Comparison of ENCODE assay signal across 9 cellular contexts in genomic region chr19:40599331-40600085, GRCh38. TPM values are rescaled to one million over a fixed set of nuclear protein-coding genes. Genes with fewer than 3 reads are reported as not detected.
DNase-seq lines count a peak whose midpoint lies in the region; ATAC-seq and TF ChIP-seq lines count a peak whose summit lies in the region.
"Had no signal": no experiment of that assay in that cellular context is flagged by ENCODE, and none has a peak within 500 bp of the region (broad histone marks: within the 10 kb centered on the region; RNA-seq: fewer than 3 reads in every experiment).

No MANE protein-coding gene starts in this region.

- H3K4me2 ChIP-seq in HCT116 (ENCODE audit: low read length) (peak overlapping the region; percentile 91), mesenchymal stem cell (ENCODE audit: low read length, poor library complexity, severe bottlenecking) (no peak overlapping the region), GM23248 (ENCODE audit: unreplicated experiment) (no peak overlapping the region)

- no peaks in the 10 kb centered on the region for H3K27me3 ChIP-seq in HCT116 (ENCODE audit: insufficient read depth, low read length)
- peaks cover 18 to 53% of the 10 kb centered on the region in 2 experiments for H3K27me3 ChIP-seq in mesenchymal stem cell (ENCODE audit: control insufficient read depth in 1 of 2, insufficient read depth in 1 of 2, low read length in 2 of 2)
- H3K27me3 ChIP-seq in GM23248 (replicated peaks; ENCODE audit: insufficient read depth) = peaks cover 32% of the 10 kb centered on the region; the same call in 1 of the 2 replicates

- peak overlapping the region; percentile 9 for H4K91ac ChIP-seq in mesenchymal stem cell (ENCODE audit: low read length)

- peaks cover 41% of the 10 kb centered on the region for H3K27me3 Mint-ChIP-seq in activated T-helper 2 cell treated with anti-CD3 and anti-CD28 coated beads, Interferon-gamma antibody, Interleukin-2, Interleukin-4, amounts not matched to agents 10 μg/mL and 5 μg/mL and 100 μg/mL, durations not matched to agents 14 hours and 24 hours and 36 hours (ENCODE audit: low read depth)

- H3K36me3 ChIP-seq in HCT116 (ENCODE audit: control insufficient read depth in 1 of 2, insufficient read depth in 2 of 2, low read length in 2 of 2) = no peaks in the 10 kb centered on the region
- peaks cover 0 to 7% of the 10 kb centered on the region in 2 experiments for H3K36me3 ChIP-seq in mesenchymal stem cell (ENCODE audit: control insufficient read depth in 1 of 2, insufficient read depth in 2 of 2, low read depth in 1 of 2, low read length in 2 of 2)
- H3K36me3 ChIP-seq in GM23248 (ENCODE audit: low read depth) = no peaks in the 10 kb centered on the region
- H3K36me3 ChIP-seq: cardiac muscle cell had no signal

- H3K9ac ChIP-seq in HCT116 (ENCODE audit: low read length) (0 out of 2 replicates have a peak overlapping the region, but pooled peaks have one; percentile 85), mesenchymal stem cell (ENCODE audit: low read length) (no peak overlapping the region), GM23248 (no peak overlapping the region)

- H3K9me2 ChIP-seq in HCT116 (ENCODE audit: insufficient read depth) (no peaks in the 10 kb centered on the region), GM23248 (ENCODE audit: insufficient read depth) (no peaks in the 10 kb centered on the region)

- H3K4me1 Mint-ChIP-seq in activated T-helper 2 cell treated with anti-CD3 and anti-CD28 coated beads, Interferon-gamma antibody, Interleukin-2, Interleukin-4, amounts not matched to agents 10 μg/mL and 5 μg/mL and 100 μg/mL, durations not matched to agents 14 hours and 24 hours and 36 hours (ENCODE audit: low read depth) = peaks cover 51% of the 10 kb centered on the region

- H3K79me2 ChIP-seq in HCT116 (ENCODE audit: insufficient read depth, low read length) = peaks cover 11% of the 10 kb centered on the region; the same call in 1 of the 2 replicates
- no peaks in the 10 kb centered on the region for H3K79me2 ChIP-seq in GM23248 (ENCODE audit: insufficient read depth)

- H2BK5ac ChIP-seq in mesenchymal stem cell (ENCODE audit: low read depth, low read length, poor library complexity, severe bottlenecking) = peak overlapping the region; percentile 5

- no peaks in the 10 kb centered on the region for H3K36me3 Mint-ChIP-seq in activated T-helper 2 cell treated with anti-CD3 and anti-CD28 coated beads, Interferon-gamma antibody, Interleukin-2, Interleukin-4, amounts not matched to agents 10 μg/mL and 5 μg/mL and 100 μg/mL, durations not matched to agents 14 hours and 24 hours and 36 hours (ENCODE audit: low read depth)

- RAD21 ChIA-PET in HCT116 (lab: Charles Lee; ENCODE audit: low non-redundant PET in 1 of 2, low total read pairs in 2 of 2, uncharacterized antibody in 2 of 2, unreplicated experiment in 2 of 2) = interaction anchor here in 1 of 2 experiments (0.7 kb wide), 1 partner anchor 135 kb away, joined by 3 read pairs; no protein-coding TSS in a partner anchor

- CTCF ChIA-PET in HCT116 (lab: Charles Lee) = interaction anchor here (1.0 to 3.9 kb wide), 7 partner anchors 21 to 294 kb away, joined by 3 to 27 read pairs (median 5); no protein-coding TSS in a partner anchor

- WGBS in mesenchymal stem cell = 36% methylated on average over 12 of the region's 12 CpGs
- WGBS in GM23248 (ENCODE audit: low coverage in 1 of 2, low lambda C conversion rate in 2 of 2, missing lambda C conversion rate in 2 of 2), 2 experiments = 9 to 14% methylated on average over 7 to 12 of the region's 12 CpGs

- H2BK120ac ChIP-seq in mesenchymal stem cell (ENCODE audit: low read depth, low read length) = no peak overlapping the region

- peak overlapping the region; percentile 30; the same call in 1 of the 2 replicates for H3K27ac ChIP-seq in 22Rv1
- 0 out of 2 replicates have a peak overlapping the region, but pooled peaks have one; percentile 63 for H3K27ac ChIP-seq in HCT116 (ENCODE audit: low read depth, low read length)
- H3K27ac ChIP-seq in mesenchymal stem cell (ENCODE audit: low read length, poor library complexity, severe bottlenecking) = no peak overlapping the region
- H3K27ac ChIP-seq in GM23248 = no peak overlapping the region
- H3K27ac ChIP-seq: cardiac muscle cell had no signal

- H2BK15ac ChIP-seq in mesenchymal stem cell (ENCODE audit: low read depth, poor library complexity, severe bottlenecking) = no peak overlapping the region

- intact Hi-C loops in HCT116 (cut with micrococcal nuclease) = loop anchor here (5.0 to 10.0 kb wide), 3 partner anchors 77 to 455 kb away; no protein-coding TSS in a partner anchor
- intact Hi-C loops in activated T-helper 2 cell treated with anti-CD3 and anti-CD28 coated beads, Interferon-gamma antibody, Interleukin-2, Interleukin-4, amounts not matched to agents 10 μg/mL and 5 μg/mL and 100 μg/mL, durations not matched to agents 14 hours and 24 hours and 36 hours (cut with micrococcal nuclease) = loop anchor here (10.0 kb wide), 3 partner anchors 315 to 1825 kb away; partner anchors contain the start of genes AKT2 and LIPE

- no peaks in the 10 kb centered on the region for H4K20me1 ChIP-seq in HCT116 (ENCODE audit: insufficient read depth)
- H4K20me1 ChIP-seq in GM23248 (ENCODE audit: insufficient read depth) = no peaks in the 10 kb centered on the region

- H3K4me3 Mint-ChIP-seq in activated T-helper 2 cell treated with anti-CD3 and anti-CD28 coated beads, Interferon-gamma antibody, Interleukin-2, Interleukin-4, amounts not matched to agents 10 μg/mL and 5 μg/mL and 100 μg/mL, durations not matched to agents 14 hours and 24 hours and 36 hours (ENCODE audit: low read depth) = peak overlapping the region; percentile 26

- peak overlapping the region in 1 of 2 experiments; percentile 10 for H3K23ac ChIP-seq in mesenchymal stem cell (ENCODE audit: low read length in 2 of 2)

- H3F3A ChIP-seq in GM23248 (ENCODE audit: insufficient read depth) = peaks cover 10% of the 10 kb centered on the region

- H3K4me1 ChIP-seq in HCT116 (ENCODE audit: control insufficient read depth in 1 of 2, insufficient read depth in 2 of 2, low read length in 2 of 2) (peaks cover 32 to 76% of the 10 kb centered on the region in 2 experiments), mesenchymal stem cell (ENCODE audit: control insufficient read depth, insufficient read depth, low read depth, low read length) (peaks cover 34% of the 10 kb centered on the region), GM23248 (ENCODE audit: insufficient read depth) (peaks cover 26% of the 10 kb centered on the region)

- ATAC-seq in HCT116 = no peak

- no peak overlapping the region for H3K4ac ChIP-seq in mesenchymal stem cell (ENCODE audit: low read depth in 1 of 2, low read length in 2 of 2)

- no peak overlapping the region for H2BK12ac ChIP-seq in mesenchymal stem cell (ENCODE audit: low read length in 2 of 2)

- H2AFZ ChIP-seq in HCT116 (ENCODE audit: low read depth, low read length, poor library complexity, severe bottlenecking) = no peak overlapping the region
- no peak overlapping the region for H2AFZ ChIP-seq in mesenchymal stem cell (ENCODE audit: low read depth, low read length)
- no peak overlapping the region for H2AFZ ChIP-seq in GM23248

- H4K8ac ChIP-seq in mesenchymal stem cell (ENCODE audit: low read length) = no peak overlapping the region

- DNase-seq in HCT116 (ENCODE audit: low read depth, low spot score) = no peak
- no peak for DNase-seq in activated T-helper 2 cell treated with anti-CD3 and anti-CD28 coated beads, Interferon-gamma antibody, Interleukin-2, Interleukin-4, amounts not matched to agents 10 μg/mL and 5 μg/mL and 100 μg/mL, durations not matched to agents 14 hours and 24 hours and 36 hours (ENCODE audit: low spot score)
- no peak for DNase-seq in mesenchymal stem cell
- DNase-seq in mesenteric fat pad (ENCODE audit: low spot score) = no peak
- no peak for DNase-seq in GM23248
- no peak for DNase-seq in KG1 (lab: John Stamatoyannopoulos, UW)
- DNase-seq in GM19238 (ENCODE audit: insufficient read length, low spot score) = no peak

- TF ChIP-seq CTCF in 22Rv1 (IDR thresholded peaks at IDR 0.05) (no peak), HCT116 (IDR thresholded peaks at IDR 0.05 in 2 of 3, conservative IDR thresholded peaks at IDR 0.05 in 1 of 3; ENCODE audit: borderline replicate concordance in 1 of 3, insufficient read depth in 1 of 3, low read depth in 2 of 3, low read length in 2 of 3) (no peak)

- no peaks in the 10 kb centered on the region for H3K9me3 ChIP-seq in HCT116 (ENCODE audit: control insufficient read depth in 1 of 2, insufficient read depth in 1 of 2, low read depth in 1 of 2, low read length in 2 of 2)
- no peaks in the 10 kb centered on the region for H3K9me3 ChIP-seq in mesenchymal stem cell (ENCODE audit: control insufficient read depth, low read length)
- no peaks in the 10 kb centered on the region for H3K9me3 ChIP-seq in GM23248 (ENCODE audit: low read depth)

- no peak for TF ChIP-seq POLR2A in HCT116 (IDR thresholded peaks at IDR 0.05; ENCODE audit: borderline replicate concordance, extremely low read depth, insufficient read depth, insufficient read length)

- H3K4me3 ChIP-seq in HCT116 (replicated peaks in 1 of 2; ENCODE audit: low read depth in 1 of 2, low read length in 2 of 2) (no peak overlapping the region), mesenchymal stem cell (ENCODE audit: insufficient read depth in 1 of 2, low read depth in 1 of 2, low read length in 2 of 2) (no peak overlapping the region), GM23248 (no peak overlapping the region)

- no TSS peak for BruUV-seq in HCT116 (replicated peaks; lab: Mats Ljungman, UMichigan)

- H2AK5ac ChIP-seq in mesenchymal stem cell (ENCODE audit: low read length, severe bottlenecking) = no peak overlapping the region

- H3K27ac Mint-ChIP-seq in activated T-helper 2 cell treated with anti-CD3 and anti-CD28 coated beads, Interferon-gamma antibody, Interleukin-2, Interleukin-4, amounts not matched to agents 10 μg/mL and 5 μg/mL and 100 μg/mL, durations not matched to agents 14 hours and 24 hours and 36 hours = no peak overlapping the region

- no peaks in the 10 kb centered on the region for H3K9me3 Mint-ChIP-seq in activated T-helper 2 cell treated with anti-CD3 and anti-CD28 coated beads, Interferon-gamma antibody, Interleukin-2, Interleukin-4, amounts not matched to agents 10 μg/mL and 5 μg/mL and 100 μg/mL, durations not matched to agents 14 hours and 24 hours and 36 hours

- H3K79me1 ChIP-seq in mesenchymal stem cell (replicated peaks; ENCODE audit: low read length, poor library complexity, severe bottlenecking) = peaks cover 1% of the 10 kb centered on the region

- peak overlapping the region in 1 of 2 experiments; percentile 11 for H3K18ac ChIP-seq in mesenchymal stem cell (ENCODE audit: low read depth in 1 of 2, low read length in 2 of 2)

- POLR2A ChIA-PET in HCT116 (lab: Charles Lee) = interaction anchor here (0.9 to 1.6 kb wide), 3 partner anchors 14 to 29 kb away, joined by 3 to 7 read pairs (median 3); no protein-coding TSS in a partner anchor

- in situ Hi-C loops in GM23248 (cut with MboI) = no loop called here

- no peak for TF ChIP-seq RAD21 in HCT116 (IDR thresholded peaks at IDR 0.05; ENCODE audit: low read depth)

- no peak overlapping the region for H3K14ac ChIP-seq in mesenchymal stem cell (ENCODE audit: low read length in 2 of 2)

RNA-seq across cellular contexts. Expression of gene LTBP4, which starts 1.7 kb away (rescaled TPM):
- 310 TPM for total RNA-seq in HCT116 (2021; ENCODE audit: unreplicated experiment)
- 248 and 382 TPM in 2 replicates for polyA plus RNA-seq in HCT116 (2012)
- total RNA-seq in activated T-helper 2 cell treated with anti-CD3 and anti-CD28 coated beads, Interferon-gamma antibody, Interleukin-2, Interleukin-4, amounts not matched to agents 10 μg/mL and 5 μg/mL and 100 μg/mL, durations not matched to agents 14 hours and 24 hours and 36 hours = 101 and 104 TPM in 2 replicates
- 122 TPM for polyA plus RNA-seq in mesenchymal stem cell (2013, experiment 1 of 2)
- polyA plus RNA-seq in mesenchymal stem cell (2013, experiment 2 of 2) = 113 TPM
- 217 TPM for total RNA-seq in mesenteric fat pad
- 18.0 and 18.3 TPM in 2 replicates for total RNA-seq in GM23248 (2014; rRNA removed; shearing (Covaris generic))
- polyA plus RNA-seq in GM23248 (2016; fragmentation: Nextera tagmentation; extraction: Ambion mirVana) = 45.5 and 47.2 TPM in 2 replicates

RNA-seq across cellular contexts. Expression of gene SHKBP1, which starts 22.8 kb away (rescaled TPM):
- total RNA-seq in HCT116 (2021; ENCODE audit: unreplicated experiment) (97.4 TPM), mesenteric fat pad (54.3 TPM)
- 95.7 and 104 TPM in 2 replicates for polyA plus RNA-seq in HCT116 (2012)
- total RNA-seq in activated T-helper 2 cell treated with anti-CD3 and anti-CD28 coated beads, Interferon-gamma antibody, Interleukin-2, Interleukin-4, amounts not matched to agents 10 μg/mL and 5 μg/mL and 100 μg/mL, durations not matched to agents 14 hours and 24 hours and 36 hours = 125 and 136 TPM in 2 replicates
- polyA plus RNA-seq in mesenchymal stem cell (2013, experiment 1 of 2) = 112 TPM
- 108 TPM for polyA plus RNA-seq in mesenchymal stem cell (2013, experiment 2 of 2)
- 27.8 and 36.3 TPM in 2 replicates for total RNA-seq in GM23248 (2014; rRNA removed; shearing (Covaris generic))
- polyA plus RNA-seq in GM23248 (2016; fragmentation: Nextera tagmentation; extraction: Ambion mirVana) = 62.2 and 66.4 TPM in 2 replicates

Comparison
In these comparisons a context has a peak if more than half of its experiments do, and no peak if none do; other contexts are left out.
1. H3K27ac ChIP-seq: peak in 22Rv1 (single experiment) and HCT116 (single experiment); none in mesenchymal stem cell (single experiment) and GM23248 (single experiment).